8 cellular contexts compared by ENCODE assay signal in genomic region chr7:25125137-25125946, GRCh38. TPM values are rescaled to one million over a fixed set of nuclear protein-coding genes. Genes with fewer than 3 reads are reported as not detected.
DNase-seq lines count a peak whose midpoint lies in the region; ATAC-seq and TF ChIP-seq lines count a peak whose summit lies in the region.

TSS of gene CYCS (minus strand) at chr7:25125260. CDS start at chr7:25124119, 1,141 bp downstream.

- H3K4me2 ChIP-seq in fibroblast of lung (ENCODE audit: extremely low read depth, insufficient read depth, low read length) = peak within 1 kb of the TSS; percentile 99

- peaks cover 15% of the 10 kb centered on the region for H3K4me1 ChIP-seq in RWPE2 (ENCODE audit: insufficient read depth, poor library complexity, severe bottlenecking)
- H3K4me1 ChIP-seq in fibroblast of lung (ENCODE audit: control insufficient read depth, extremely low read depth, insufficient read depth, low read length) = peaks cover 2% of the 10 kb centered on the region
- peaks cover 7 to 13% of the 10 kb centered on the region in 2 donors for H3K4me1 ChIP-seq in naive thymus-derived CD4-positive, alpha-beta T cell (ENCODE audit: control insufficient read depth in 2 of 2, insufficient read depth in 2 of 2, low read length in 2 of 2)

- POLR2A ChIA-PET in naive thymus-derived CD4-positive, alpha-beta T cell (lab: Charles Lee) = interaction anchor here (0.7 to 2.4 kb wide), 10 partner anchors 9 to 551 kb away, joined by 3 to 13 read pairs (median 4); a partner anchor contains a TSS

- ATAC-seq in RWPE2 (ENCODE audit: low read depth) = peak; percentile 91
- ATAC-seq in naive thymus-derived CD4-positive, alpha-beta T cell = peak; percentile 96
- ATAC-seq in stimulated activated naive B cell treated with anti-CD40 and anti-IgM and Interleukin-4, amounts not matched to agents 10 μg/mL and 1 μg/mL and 100 μg/mL, for 72 hours (replicated peaks) = peak; percentile 94 to 95

- peaks cover 43% of the 10 kb centered on the region for H3K36me3 ChIP-seq in RWPE2 (ENCODE audit: low read depth)
- H3K36me3 ChIP-seq in fibroblast of lung (ENCODE audit: control insufficient read depth, insufficient read depth, low read length) = peaks cover 7% of the 10 kb centered on the region
- peaks cover 3 to 24% (median 4%) of the 10 kb centered on the region in 3 experiments for H3K36me3 ChIP-seq in naive thymus-derived CD4-positive, alpha-beta T cell (ENCODE audit: control insufficient read depth in 2 of 3, insufficient read depth in 3 of 3, low read length in 3 of 3)

- no peaks in the 10 kb centered on the region for H3K9me3 ChIP-seq in RWPE2 (ENCODE audit: severe bottlenecking)
- H3K9me3 ChIP-seq in fibroblast of lung (ENCODE audit: control insufficient read depth, insufficient read depth, low read depth, low read length) = no peaks in the 10 kb centered on the region
- H3K9me3 ChIP-seq in naive thymus-derived CD4-positive, alpha-beta T cell (ENCODE audit: control insufficient read depth in 2 of 3, low read length in 3 of 3) = no peaks in the 10 kb centered on the region

- H3K36me3 Mint-ChIP-seq in activated T-helper 2 cell treated with anti-CD3 and anti-CD28 coated beads, Interferon-gamma antibody, Interleukin-2, Interleukin-4, amounts not matched to agents 10 μg/mL and 5 μg/mL and 100 μg/mL, durations not matched to agents 14 hours and 24 hours and 36 hours (ENCODE audit: low read depth) = peaks cover 44% of the 10 kb centered on the region
- peaks cover 3 to 25% (median 15%) of the 10 kb centered on the region in 5 donors for H3K36me3 Mint-ChIP-seq in naive thymus-derived CD4-positive, alpha-beta T cell
- H3K36me3 Mint-ChIP-seq in stimulated activated naive B cell treated with anti-CD40 and anti-IgM and Interleukin-4, amounts not matched to agents 10 μg/mL and 1 μg/mL and 100 μg/mL, for 72 hours = peaks cover 29 to 32% of the 10 kb centered on the region in 2 donors

- H3K4me1 Mint-ChIP-seq in activated T-helper 2 cell treated with anti-CD3 and anti-CD28 coated beads, Interferon-gamma antibody, Interleukin-2, Interleukin-4, amounts not matched to agents 10 μg/mL and 5 μg/mL and 100 μg/mL, durations not matched to agents 14 hours and 24 hours and 36 hours (ENCODE audit: low read depth) = peaks cover 24% of the 10 kb centered on the region
- H3K4me1 Mint-ChIP-seq in naive thymus-derived CD4-positive, alpha-beta T cell = peaks cover 15 to 40% (median 23%) of the 10 kb centered on the region in 7 donors
- peaks cover 15 to 23% of the 10 kb centered on the region in 2 donors for H3K4me1 Mint-ChIP-seq in stimulated activated naive B cell treated with anti-CD40 and anti-IgM and Interleukin-4, amounts not matched to agents 10 μg/mL and 1 μg/mL and 100 μg/mL, for 72 hours

- CTCF ChIA-PET in naive thymus-derived CD4-positive, alpha-beta T cell (lab: Charles Lee) = interaction anchor here (0.8 to 1.1 kb wide), 4 partner anchors 15 to 313 kb away, joined by 3 to 4 read pairs (median 3); a partner anchor contains a TSS

- peak within 1 kb of the TSS; percentile 94 for H3K4me3 Mint-ChIP-seq in activated T-helper 2 cell treated with anti-CD3 and anti-CD28 coated beads, Interferon-gamma antibody, Interleukin-2, Interleukin-4, amounts not matched to agents 10 μg/mL and 5 μg/mL and 100 μg/mL, durations not matched to agents 14 hours and 24 hours and 36 hours (ENCODE audit: low read depth)
- H3K4me3 Mint-ChIP-seq in naive thymus-derived CD4-positive, alpha-beta T cell = peak within 1 kb of the TSS; percentile 88 to 100 (median 100)
- H3K4me3 Mint-ChIP-seq in stimulated activated naive B cell treated with anti-CD40 and anti-IgM and Interleukin-4, amounts not matched to agents 10 μg/mL and 1 μg/mL and 100 μg/mL, for 72 hours = peak within 1 kb of the TSS; percentile 90 to 99

- intact Hi-C loops in activated T-helper 2 cell treated with anti-CD3 and anti-CD28 coated beads, Interferon-gamma antibody, Interleukin-2, Interleukin-4, amounts not matched to agents 10 μg/mL and 5 μg/mL and 100 μg/mL, durations not matched to agents 14 hours and 24 hours and 36 hours (cut with micrococcal nuclease) = loop anchor here (1.0 to 10.0 kb wide), 7 partner anchors 25 to 1941 kb away; partner anchors contain the start of gene NUP42
- intact Hi-C loops in naive thymus-derived CD4-positive, alpha-beta T cell (cut with micrococcal nuclease) = loop anchor here (1.0 to 10.0 kb wide), 18 partner anchors 35 to 1943 kb away; partner anchors contain the start of genes CCDC126 (in 2 of the 2), OSBPL3 (in 2 of the 2), CBX3 (in 1 of the 2) and HNRNPA2B1 (in 1 of the 2)

- peak within 1 kb of the TSS; percentile 78 for H3K9ac ChIP-seq in fibroblast of lung (ENCODE audit: insufficient read depth, low read length)

- H3K79me2 ChIP-seq in fibroblast of lung (ENCODE audit: control insufficient read depth, insufficient read depth, low read length) = peaks cover 23% of the 10 kb centered on the region

- peak; percentile 100 for DNase-seq in EH (ENCODE audit: low read depth)
- peak; percentile 100 for DNase-seq in H4 (ENCODE audit: low spot score)
- peak; percentile 100 for DNase-seq in LoVo (ENCODE audit: low spot score)
- DNase-seq in RWPE2 (ENCODE audit: low spot score) = peak; percentile 100
- peak; percentile 99 for DNase-seq in activated T-helper 2 cell treated with anti-CD3 and anti-CD28 coated beads, Interferon-gamma antibody, Interleukin-2, Interleukin-4, amounts not matched to agents 10 μg/mL and 5 μg/mL and 100 μg/mL, durations not matched to agents 14 hours and 24 hours and 36 hours (ENCODE audit: low spot score)
- peak; percentile 100 for DNase-seq in fibroblast of lung (ENCODE audit: low read depth in 2 of 2)
- peak; percentile 97 to 100 (median 99) for DNase-seq in naive thymus-derived CD4-positive, alpha-beta T cell
- peak; percentile 100 for DNase-seq in stimulated activated naive B cell treated with anti-CD40 and anti-IgM and Interleukin-4, amounts not matched to agents 10 μg/mL and 1 μg/mL and 100 μg/mL, for 72 hours

- H3K27me3 ChIP-seq in RWPE2 (ENCODE audit: insufficient read depth, poor library complexity, severe bottlenecking) (no peaks in the 10 kb centered on the region), fibroblast of lung (ENCODE audit: control insufficient read depth, insufficient read depth, low read length) (no peaks in the 10 kb centered on the region)
- no peaks in the 10 kb centered on the region for H3K27me3 ChIP-seq in naive thymus-derived CD4-positive, alpha-beta T cell (ENCODE audit: control insufficient read depth in 2 of 2, insufficient read depth in 2 of 2, low read length in 2 of 2)

- TF ChIP-seq CTCF in RWPE2 (IDR thresholded peaks at IDR 0.05; ENCODE audit: poor library complexity, severe bottlenecking) (no peak), fibroblast of lung (conservative IDR thresholded peaks at IDR 0.05 in 1 of 2, IDR thresholded peaks at IDR 0.05 in 1 of 2; ENCODE audit: low read depth in 1 of 2, low read length in 2 of 2) (no peak)

- peak within 1 kb of the TSS; percentile 99 for H2AFZ ChIP-seq in fibroblast of lung (ENCODE audit: low read length)

- H4K20me1 ChIP-seq in fibroblast of lung (ENCODE audit: control insufficient read depth, extremely low read depth, insufficient read depth, low read length) = no peaks in the 10 kb centered on the region

- peak within 1 kb of the TSS; percentile 52 for H3K27ac ChIP-seq in RWPE2 (ENCODE audit: poor library complexity, severe bottlenecking)
- H3K27ac ChIP-seq in fibroblast of lung (ENCODE audit: insufficient read depth, low read length) = peak within 1 kb of the TSS; percentile 89
- H3K27ac ChIP-seq in naive thymus-derived CD4-positive, alpha-beta T cell (ENCODE audit: low read depth, low read length) = peak within 1 kb of the TSS; percentile 93

- H3K4me3 ChIP-seq in RWPE2 (ENCODE audit: severe bottlenecking) (peak within 1 kb of the TSS; percentile 50), fibroblast of lung (replicated peaks in 1 of 4; ENCODE audit: control extremely low read depth in 1 of 4, insufficient read depth in 1 of 4, low read depth in 3 of 4, low read length in 4 of 4) (peak within 1 kb of the TSS; percentile 64 to 95 (median 87))
- H3K4me3 ChIP-seq in naive thymus-derived CD4-positive, alpha-beta T cell (ENCODE audit: low read length) = peak within 1 kb of the TSS; percentile 74

- peak within 1 kb of the TSS; percentile 97 for H3K27ac Mint-ChIP-seq in activated T-helper 2 cell treated with anti-CD3 and anti-CD28 coated beads, Interferon-gamma antibody, Interleukin-2, Interleukin-4, amounts not matched to agents 10 μg/mL and 5 μg/mL and 100 μg/mL, durations not matched to agents 14 hours and 24 hours and 36 hours
- peak within 1 kb of the TSS; percentile 98 to 100 (median 100) for H3K27ac Mint-ChIP-seq in naive thymus-derived CD4-positive, alpha-beta T cell
- H3K27ac Mint-ChIP-seq in stimulated activated naive B cell treated with anti-CD40 and anti-IgM and Interleukin-4, amounts not matched to agents 10 μg/mL and 1 μg/mL and 100 μg/mL, for 72 hours = peak within 1 kb of the TSS; percentile 100

- H3K9me3 Mint-ChIP-seq in activated T-helper 2 cell treated with anti-CD3 and anti-CD28 coated beads, Interferon-gamma antibody, Interleukin-2, Interleukin-4, amounts not matched to agents 10 μg/mL and 5 μg/mL and 100 μg/mL, durations not matched to agents 14 hours and 24 hours and 36 hours = no peaks in the 10 kb centered on the region
- H3K9me3 Mint-ChIP-seq in naive thymus-derived CD4-positive, alpha-beta T cell = peaks cover 0 to 6% (median 0%) of the 10 kb centered on the region in 11 donors
- H3K9me3 Mint-ChIP-seq in stimulated activated naive B cell treated with anti-CD40 and anti-IgM and Interleukin-4, amounts not matched to agents 10 μg/mL and 1 μg/mL and 100 μg/mL, for 72 hours = no peaks in the 10 kb centered on the region

- H3K27me3 Mint-ChIP-seq in activated T-helper 2 cell treated with anti-CD3 and anti-CD28 coated beads, Interferon-gamma antibody, Interleukin-2, Interleukin-4, amounts not matched to agents 10 μg/mL and 5 μg/mL and 100 μg/mL, durations not matched to agents 14 hours and 24 hours and 36 hours (ENCODE audit: low read depth) = no peaks in the 10 kb centered on the region
- peaks cover 0 to 5% (median 0%) of the 10 kb centered on the region in 5 donors for H3K27me3 Mint-ChIP-seq in naive thymus-derived CD4-positive, alpha-beta T cell
- no peaks in the 10 kb centered on the region for H3K27me3 Mint-ChIP-seq in stimulated activated naive B cell treated with anti-CD40 and anti-IgM and Interleukin-4, amounts not matched to agents 10 μg/mL and 1 μg/mL and 100 μg/mL, for 72 hours

RNA-seq across cellular contexts. Expression of gene CYCS, which starts in this region (rescaled TPM):
- total RNA-seq in H4 (2014; rRNA removed; shearing (Covaris generic)) = 338 and 389 TPM in 2 replicates
- 235 and 251 TPM in 2 replicates for total RNA-seq in activated T-helper 2 cell treated with anti-CD3 and anti-CD28 coated beads, Interferon-gamma antibody, Interleukin-2, Interleukin-4, amounts not matched to agents 10 μg/mL and 5 μg/mL and 100 μg/mL, durations not matched to agents 14 hours and 24 hours and 36 hours
- 25.7 and 32.7 TPM in 2 replicates for total RNA-seq in fibroblast of lung
- 76.5 and 84.8 TPM in 2 replicates for polyA plus RNA-seq in fibroblast of lung
- 85.7 and 99.7 TPM in 2 replicates for polyA plus RNA-seq in fibroblast of lung (2012)
- polyA minus RNA-seq in fibroblast of lung (ENCODE audit: low replicate concordance) = 5.4 and 9.1 TPM in 2 replicates
- 100 to 1,000 TPM in 3 of 5 experiments, 10 to 100 TPM in 2; 40.4 to 130 (median 114) TPM for total RNA-seq in naive thymus-derived CD4-positive, alpha-beta T cell
- polyA plus RNA-seq in naive thymus-derived CD4-positive, alpha-beta T cell = 100 to 1,000 TPM in 1 of 2 donors, 10 to 100 TPM in 1; 68.1 to 115 TPM

Comparison
In these comparisons a context has a peak if more than half of its experiments do, and no peak if none do; other contexts are left out.
1. Peak in every context shown above with its lines: DNase-seq, ATAC-seq, H3K4me3 ChIP-seq and H3K27ac ChIP-seq.